10 cellular contexts compared by ENCODE assay signal in genomic region chr22:47337161-47337621, GRCh38.
DNase-seq lines count a peak whose midpoint lies in the region; ATAC-seq and TF ChIP-seq lines count a peak whose summit lies in the region.
"Had no signal": no experiment of that assay in that cellular context is flagged by ENCODE, and none has a peak within 500 bp of the region (broad histone marks: within the 10 kb centered on the region; RNA-seq: fewer than 3 reads in every experiment).

No MANE protein-coding gene starts in this region.

- ATAC-seq in upper lobe of left lung (ENCODE audit: low FRiP score in 2 of 2), result peak in 1 of 2 donors; percentile 61
- ATAC-seq in HG02840 (IDR thresholded peaks at IDR 0.05; ENCODE audit: low FRiP score, unreplicated experiment), result no peak

- no peak for TF ChIP-seq POLR2A in upper lobe of left lung (IDR thresholded peaks at IDR 0.05)

- no peaks in the 10 kb centered on the region for H3K27me3 ChIP-seq in mammary epithelial cell (ENCODE audit: insufficient read depth, low read length)
- H3K27me3 ChIP-seq in SJSA1 (replicated peaks), result no peaks in the 10 kb centered on the region
- no peaks in the 10 kb centered on the region for H3K27me3 ChIP-seq in upper lobe of left lung

- no TSS peak for BruUV-seq in MCF 10A (replicated peaks; lab: Mats Ljungman, UMichigan)
- no TSS peak for BruUV-seq in mammary epithelial cell (replicated peaks; lab: Mats Ljungman, UMichigan)

- no peaks in the 10 kb centered on the region for H3K79me2 ChIP-seq in mammary epithelial cell (ENCODE audit: insufficient read depth, low read length)

- H3K9me3 ChIP-seq in mammary epithelial cell (replicated peaks; ENCODE audit: insufficient read depth, low read length) (peaks cover 34% of the 10 kb centered on the region), SJSA1 (replicated peaks) (0 out of 2 replicates have a peak, but pooled peaks cover 3% of the 10 kb centered on the region), upper lobe of left lung (peaks cover 4 to 11% (median 8%) of the 10 kb centered on the region in 4 donors)

- peaks cover 26% of the 10 kb centered on the region for H3K4me1 Mint-ChIP-seq in MCF 10A (ENCODE audit: insufficient read depth, unreplicated experiment)

- H3K4me2 ChIP-seq in mammary epithelial cell (ENCODE audit: insufficient read depth, low read depth, low read length), result no peak overlapping the region
- H3K4me2 ChIP-seq: KMS-11 had no signal

- CTCF ChIA-PET in MCF 10A (lab: Yijun Ruan, JAX), result interaction anchor here (0.7 to 0.9 kb wide), 2 partner anchors 127 to 534 kb away, joined by 3 to 5 read pairs; no protein-coding TSS in a partner anchor
- CTCF ChIA-PET in mammary epithelial cell (lab: Charles Lee; ENCODE audit: low non-redundant PET), result no interaction called here

- H4K20me1 ChIP-seq in mammary epithelial cell (ENCODE audit: insufficient read depth, low read length), result no peaks in the 10 kb centered on the region

- H3K27ac Mint-ChIP-seq in MCF 10A (ENCODE audit: low read depth, unreplicated experiment), result peak overlapping the region; percentile 88

- POLR2A ChIA-PET in MCF 10A (lab: Yijun Ruan, JAX), result interaction anchor here (1.2 to 1.4 kb wide), 2 partner anchors 8 to 13 kb away, joined by 3 to 9 read pairs; no protein-coding TSS in a partner anchor

- no peak for TF ChIP-seq EP300 in upper lobe of left lung (IDR thresholded peaks at IDR 0.05)

- no peak for TF ChIP-seq CTCF in MCF 10A (IDR thresholded peaks at IDR 0.05; ENCODE audit: unreplicated experiment)
- no peak for TF ChIP-seq CTCF in mammary epithelial cell (conservative IDR thresholded peaks at IDR 0.05 in 1 of 2, IDR thresholded peaks at IDR 0.05 in 1 of 2; ENCODE audit: extremely low read depth in 1 of 2, insufficient read depth in 1 of 2, low read depth in 1 of 2, low read length in 2 of 2)
- no peak for TF ChIP-seq CTCF in fibroblast of villous mesenchyme (IDR thresholded peaks at IDR 0.05; ENCODE audit: insufficient read depth, low read depth, low read length)
- TF ChIP-seq CTCF in upper lobe of left lung (IDR thresholded peaks at IDR 0.05), result no peak

- in situ Hi-C loops in mammary epithelial cell (cut with MboI; ENCODE audit: low sequenced_read_pairs in 2 of 2), result no loop called here

- no peaks in the 10 kb centered on the region for H3K36me3 Mint-ChIP-seq in MCF 10A (ENCODE audit: insufficient read depth, unreplicated experiment)

- H3K36me3 ChIP-seq in mammary epithelial cell (ENCODE audit: insufficient read depth, low read length) (no peaks in the 10 kb centered on the region), SJSA1 (no peaks in the 10 kb centered on the region), upper lobe of left lung (no peaks in the 10 kb centered on the region)

- H3K4me3 Mint-ChIP-seq in MCF 10A (ENCODE audit: unreplicated experiment), result peak overlapping the region; percentile 67

- no peak overlapping the region for H3K27ac ChIP-seq in mammary epithelial cell (ENCODE audit: insufficient read depth, low read depth, low read length)
- H3K27ac ChIP-seq in SJSA1, result peak overlapping the region; percentile 94
- H3K27ac ChIP-seq in upper lobe of left lung, result no peak overlapping the region
- H3K27ac ChIP-seq: KMS-11 had no signal

- H3K27me3 Mint-ChIP-seq in MCF 10A (ENCODE audit: insufficient read depth, unreplicated experiment), result no peaks in the 10 kb centered on the region

- intact Hi-C loops in MCF 10A (cut with micrococcal nuclease) (no loop called here), mammary epithelial cell (cut with micrococcal nuclease) (no loop called here)

- DNase-seq in MCF 10A (ENCODE audit: unreplicated experiment), result peak; percentile 77
- no peak for DNase-seq in mammary epithelial cell
- DNase-seq in SJSA1 (ENCODE audit: low read depth in 1 of 2, low spot score in 2 of 2), result peak; percentile 92 to 93
- DNase-seq in fibroblast of villous mesenchyme (ENCODE audit: low read depth), result peak; percentile 84
- DNase-seq in upper lobe of left lung, result no peak
- no peak for DNase-seq in activated CD4-positive, alpha-beta T cell treated with anti-CD3 and anti-CD28 coated beads for 1 hour
- DNase-seq in cortex of kidney (lab: John Stamatoyannopoulos, UW), result no peak
- DNase-seq: effector CD8-positive, alpha-beta T cell had no signal

- no peak overlapping the region for H2AFZ ChIP-seq in mammary epithelial cell (ENCODE audit: low read depth, low read length)

- peaks cover 11% of the 10 kb centered on the region for H3K9me3 Mint-ChIP-seq in MCF 10A (ENCODE audit: unreplicated experiment)

- WGBS in mammary epithelial cell (ENCODE audit: low coverage, missing lambda C conversion rate), result 49% methylated on average over 8 of the region's 8 CpGs
- 38 to 43% methylated on average over 8 of the region's 8 CpGs for WGBS in upper lobe of left lung, 2 donors

- H3K4me3 ChIP-seq in mammary epithelial cell (replicated peaks in 1 of 3; ENCODE audit: insufficient read depth in 1 of 3, low read depth in 2 of 3, low read length in 3 of 3) (no peak overlapping the region), SJSA1 (peak overlapping the region; percentile 26), fibroblast of villous mesenchyme (ENCODE audit: low read depth, low read length) (peak overlapping the region; percentile 27), upper lobe of left lung (peak overlapping the region in 3 of 4 donors; percentile 7 to 37 (median 7))

- dilution Hi-C loops in mammary epithelial cell (cut with HindIII; ENCODE audit: low sequenced_read_pairs), result no loop called here

- no peaks in the 10 kb centered on the region for H3K4me1 ChIP-seq in mammary epithelial cell (ENCODE audit: insufficient read depth, low read length)
- peaks cover 27% of the 10 kb centered on the region for H3K4me1 ChIP-seq in SJSA1 (replicated peaks)
- H3K4me1 ChIP-seq in upper lobe of left lung, result no peaks in the 10 kb centered on the region

- no peak overlapping the region for H3K9ac ChIP-seq in mammary epithelial cell (ENCODE audit: insufficient read depth, low read length)
- H3K9ac ChIP-seq: KMS-11 had no signal

Comparison
In these comparisons a context has a peak if more than half of its experiments do, and no peak if none do; other contexts are left out.
1. DNase-seq: peak in MCF 10A (single experiment), SJSA1 (2 of 2) and fibroblast of villous mesenchyme (single experiment); none in mammary epithelial cell (single experiment), upper lobe of left lung (0 of 2), activated CD4-positive, alpha-beta T cell treated with anti-CD3 and anti-CD28 coated beads for 1 hour (single experiment) and cortex of kidney (single experiment).
2. H3K4me3 ChIP-seq: peak in SJSA1 (single experiment), fibroblast of villous mesenchyme (single experiment) and upper lobe of left lung (3 of 4); none in mammary epithelial cell (0 of 3).